1 cellular context compared by ENCODE assay signal in genomic region chr7:30779574-30779973, GRCh38.
TF ChIP-seq lines count a peak whose summit lies in the region.

No MANE protein-coding gene starts in this region.

TF ChIP-seq in HepG2, 621 proteins besides CTCF, POLR2A, EP300 and RAD21:
- TF ChIP-seq MAFF (IDR thresholded peaks at IDR 0.05; ENCODE audit: low read depth, low read length) (0 out of 2 replicates have a peak, but pooled peaks have one; percentile 32), MAFK (conservative IDR thresholded peaks at IDR 0.05 in 1 of 2, IDR thresholded peaks at IDR 0.05 in 1 of 2; ENCODE audit: low read length in 2 of 2) (peak in 1 of 2 experiments; percentile 60; a peak in 2 of 4 replicates), CBX5 (CRISPR knock-in tag; IDR thresholded peaks at IDR 0.05; ENCODE audit: borderline replicate concordance) (no peak)
TF ChIP-seq in HepG2: peak in this region for 2.
